ENCODE assay signal across 8 cellular contexts in the genomic region with DNA sequence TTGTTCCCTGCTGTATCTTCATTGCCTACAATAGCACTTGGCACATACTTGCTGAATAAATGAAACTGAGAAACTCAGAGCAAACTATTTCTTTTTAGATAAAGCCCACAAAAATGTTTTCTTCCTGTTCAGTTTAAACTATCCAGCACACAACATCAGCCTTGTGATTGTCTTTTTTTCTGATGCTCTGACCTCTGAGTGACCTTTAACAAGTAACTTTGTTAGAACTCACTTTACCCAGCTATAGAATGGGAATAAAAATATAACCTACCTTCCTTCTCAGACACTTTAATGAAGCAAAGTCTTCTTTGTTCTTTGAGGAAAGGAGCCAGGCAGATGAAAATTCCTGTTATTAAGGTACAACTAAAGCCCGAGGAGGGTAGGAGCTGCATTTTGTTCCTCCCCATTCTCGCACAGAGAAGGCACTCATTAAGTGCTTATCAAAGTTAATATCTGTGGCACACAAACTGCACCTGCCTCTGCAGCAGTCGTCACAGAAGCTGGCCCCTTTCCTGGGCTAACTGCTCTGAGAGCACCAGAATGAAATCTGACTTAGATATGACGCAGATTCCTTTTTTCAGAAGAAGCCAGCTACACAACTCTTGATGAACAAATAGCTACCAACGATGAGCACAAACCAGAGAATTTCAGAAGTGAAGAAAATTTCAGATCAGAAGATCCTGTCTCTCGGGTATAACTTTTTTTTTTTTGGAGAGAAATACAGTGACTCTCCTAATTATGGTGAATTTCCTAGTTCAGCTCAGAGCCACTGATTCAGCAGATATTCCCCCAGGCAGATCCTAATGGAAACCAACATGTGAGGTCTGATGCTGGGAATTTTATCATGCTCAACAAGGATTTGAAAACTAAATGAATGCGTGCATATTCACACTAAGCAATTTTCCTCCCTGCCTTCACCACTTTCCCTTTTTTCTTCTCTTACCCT. TPM values are rescaled to one million over a fixed set of nuclear protein-coding genes. Genes with fewer than 3 reads are reported as not detected.
DNase-seq lines count a peak whose midpoint lies in the region; ATAC-seq and TF ChIP-seq lines count a peak whose summit lies in the region.

No MANE protein-coding gene starts in this region.

- no peaks in the 10 kb centered on the region for H4K20me1 ChIP-seq in DND-41 (ENCODE audit: insufficient read depth, low read length)

- CTCF ChIA-PET in activated B cell treated with CpG ODN at 0.5 μM for 24 hours (lab: Charles Lee): interaction anchor here (0.6 to 2.3 kb wide), 6 partner anchors 15 to 431 kb away, joined by 3 to 17 read pairs (median 6); a partner anchor contains a TSS

- peaks cover 69% of the 10 kb centered on the region for H3K4me1 Mint-ChIP-seq in activated B cell treated with CpG ODN at 0.5 μM for 24 hours

- no peak for TF ChIP-seq CTCF in DND-41 (IDR thresholded peaks at IDR 0.05; ENCODE audit: borderline replicate concordance, extremely low read depth, low read length, poor library complexity, severe bottlenecking)
- no peak for TF ChIP-seq CTCF in activated B cell treated with CpG ODN at 0.5 μM for 24 hours (IDR thresholded peaks at IDR 0.05)

- peak overlapping the region; percentile 89 for H3K4me3 Mint-ChIP-seq in activated B cell treated with CpG ODN at 0.5 μM for 24 hours

- POLR2A ChIA-PET in activated B cell treated with CpG ODN at 0.5 μM for 24 hours (lab: Charles Lee): interaction anchor here (0.5 to 9.0 kb wide), 17 partner anchors 8 to 433 kb away, joined by 3 to 218 read pairs (median 4); a partner anchor contains a TSS

- peak overlapping the region; percentile 99 for H3K27ac ChIP-seq in DND-41 (ENCODE audit: low read length)

- no peaks in the 10 kb centered on the region for H3K9me3 ChIP-seq in DND-41 (ENCODE audit: insufficient read depth, low read length, severe bottlenecking)

- intact Hi-C loops in activated B cell treated with CpG ODN at 0.5 μM for 24 hours (cut with micrococcal nuclease): loop anchor here (1.0 to 5.0 kb wide), 6 partner anchors 29 to 432 kb away; no protein-coding TSS in a partner anchor

- DNase-seq in DND-41 (peak; percentile 84), activated B cell treated with CpG ODN at 0.5 μM for 24 hours (peak; percentile 28), fibroblast of peridontal ligament (ENCODE audit: extremely low read depth) (peak; percentile 85), AML-193 (lab: John Stamatoyannopoulos, UW) (no peak), 8988T (no peak), NK-92 (lab: John Stamatoyannopoulos, UW; ENCODE audit: unreplicated experiment) (no peak)
- peak; percentile 17 for DNase-seq in stimulated activated CD8-positive, alpha-beta memory T cell treated with anti-CD3 and anti-CD28 coated beads, Interleukin-12 subunit alpha, Interleukin-12 subunit beta, amount 100 ng/mL, for 1 hour (ENCODE audit: low read depth)

- peak overlapping the region; percentile 86 for H2AFZ ChIP-seq in DND-41 (ENCODE audit: low read depth, low read length)

- H3K27me3 ChIP-seq in DND-41 (ENCODE audit: insufficient read depth, low read length, poor library complexity): no peaks in the 10 kb centered on the region

- H3K27ac Mint-ChIP-seq in activated B cell treated with CpG ODN at 0.5 μM for 24 hours: peak overlapping the region; percentile 99

- no peaks in the 10 kb centered on the region for H3K9me3 Mint-ChIP-seq in activated B cell treated with CpG ODN at 0.5 μM for 24 hours

- H3K4me1 ChIP-seq in DND-41 (ENCODE audit: insufficient read depth, low read length): peaks cover 70% of the 10 kb centered on the region

- peaks cover 10% of the 10 kb centered on the region for H3K36me3 Mint-ChIP-seq in activated B cell treated with CpG ODN at 0.5 μM for 24 hours (ENCODE audit: low read depth)

- peak overlapping the region; percentile 86 for H3K9ac ChIP-seq in DND-41 (ENCODE audit: low read depth, low read length)

- H3K79me2 ChIP-seq in DND-41 (ENCODE audit: insufficient read depth, low read length): peaks cover 53% of the 10 kb centered on the region

- H3K27me3 Mint-ChIP-seq in activated B cell treated with CpG ODN at 0.5 μM for 24 hours: no peaks in the 10 kb centered on the region

- H3K36me3 ChIP-seq in DND-41 (ENCODE audit: insufficient read depth, low read length): peaks cover 12% of the 10 kb centered on the region; the same call in 1 of the 2 replicates

- peak overlapping the region; percentile 68 for H3K4me2 ChIP-seq in DND-41 (ENCODE audit: insufficient read depth, low read length)

- H3K4me3 ChIP-seq in DND-41 (ENCODE audit: low read depth in 1 of 2, low read length in 2 of 2): peak overlapping the region; percentile 56 to 68

- ATAC-seq in DND-41 (ENCODE audit: insufficient read depth, low read depth) (peak; percentile 86), HG02973 (IDR thresholded peaks at IDR 0.05; ENCODE audit: unreplicated experiment) (peak; percentile 36), activated B cell treated with CpG ODN at 0.5 μM for 24 hours (ENCODE audit: low read depth) (peak; percentile 67)

RNA-seq across cellular contexts. Expression of a gene that starts 31.0 kb away (rescaled TPM):
- total RNA-seq in activated B cell treated with CpG ODN at 0.5 μM for 24 hours: 105 and 110 TPM in 2 replicates

Comparison
In these comparisons a context has a peak if more than half of its experiments do, and no peak if none do; other contexts are left out.
1. ATAC-seq: peak in every context shown above with its lines; median percentile 86 in DND-41; 67 in activated B cell treated with CpG ODN at 0.5 μM for 24 hours; 36 in HG02973.
2. DNase-seq: peak in DND-41 (single experiment), activated B cell treated with CpG ODN at 0.5 μM for 24 hours (single experiment), fibroblast of peridontal ligament (single experiment) and stimulated activated CD8-positive, alpha-beta memory T cell treated with anti-CD3 and anti-CD28 coated beads, Interleukin-12 subunit alpha, Interleukin-12 subunit beta, amount 100 ng/mL, for 1 hour (single experiment); none in AML-193 (0 of 2), 8988T (single experiment) and NK-92 (single experiment).